Comparison of ENCODE assay signal across 25 cellular contexts in genomic region chr5:53556001-53556400, GRCh38.
"Had no signal": no experiment of that assay in that cellular context is flagged by ENCODE, and none has a peak within 500 bp of the region (broad histone marks: within the 10 kb centered on the region; RNA-seq: fewer than 3 reads in every experiment).

No MANE protein-coding gene starts in this region.

- H3K4me3 ChIP-seq: neural progenitor cell, ovary, psoas muscle, right lobe of liver, sigmoid colon, stomach, thoracic aorta, thyroid gland, tibial nerve, upper lobe of left lung, vagina had no signal

- H3K27ac ChIP-seq: neural progenitor cell, ovary, parathyroid adenoma, psoas muscle, right lobe of liver, sigmoid colon, stomach, thoracic aorta, thyroid gland, tibial nerve, upper lobe of left lung, vagina had no signal

- H3K4me1 ChIP-seq: parathyroid adenoma, psoas muscle, right lobe of liver, thyroid gland, vagina had no signal

- H3K9me3 ChIP-seq: ovary, right lobe of liver, sigmoid colon, stomach, thoracic aorta, thyroid gland, tibial nerve, vagina had no signal

- H3K36me3 ChIP-seq: neural progenitor cell, ovary, right lobe of liver, sigmoid colon, stomach, thoracic aorta, thyroid gland, tibial nerve, upper lobe of left lung, vagina had no signal

- H3K27me3 ChIP-seq: neural progenitor cell, ovary, right lobe of liver, sigmoid colon, thyroid gland, tibial nerve, upper lobe of left lung, vagina had no signal

- H3K4me2 ChIP-seq: neural progenitor cell had no signal

- H2AFZ ChIP-seq: neural progenitor cell, parathyroid adenoma had no signal

- DNase-seq: natural killer cell; occipital lobe; ovary; posterior cingulate gyrus; psoas muscle; right cardiac atrium; right lobe of liver; sigmoid colon; small intestine; stimulated activated CD4-positive, alpha-beta T cell treated with anti-CD3 and anti-CD28 coated beads, Interleukin-15, amount 100 ng/mL, for 24 hours; stimulated activated CD4-positive, alpha-beta T cell treated with anti-CD3 and anti-CD28 coated beads, Interleukin-2, amount 100 ng/mL, for 24 hours; stimulated activated CD4-positive, alpha-beta T cell treated with anti-CD3 and anti-CD28 coated beads, Interleukin-2, amount 100 ng/mL, for 48 hours; stimulated activated CD4-positive, alpha-beta T cell treated with anti-CD3 and anti-CD28 coated beads, Interleukin-4, amount 100 ng/mL, for 24 hours; stimulated activated naive B cell treated with anti-CD40 and anti-IgM and Interleukin-4, amounts not matched to agents 10 μg/mL and 1 μg/mL and 100 μg/mL, for 72 hours; stimulated activated naive CD4-positive, alpha-beta T cell treated with Interleukin-2 at 50 U/mL for 16 hours; stomach; thyroid gland; trophoblast cell; upper lobe of left lung had no signal

- ATAC-seq: natural killer cell; psoas muscle; right cardiac atrium; right lobe of liver; stimulated activated effector memory CD8-positive, alpha-beta T cell treated with anti-CD3 and anti-CD28 coated beads, Interleukin-12 subunit alpha, Interleukin-12 subunit beta, amount 100 ng/mL, for 72 hours; stimulated activated naive B cell treated with anti-CD40 and anti-IgM and Interleukin-4, amounts not matched to agents 10 μg/mL and 1 μg/mL and 100 μg/mL, for 72 hours had no signal

- H3K9ac ChIP-seq: neural progenitor cell, parathyroid adenoma had no signal
